ENCODE assay signal across 25 cellular contexts in the genomic region with DNA sequence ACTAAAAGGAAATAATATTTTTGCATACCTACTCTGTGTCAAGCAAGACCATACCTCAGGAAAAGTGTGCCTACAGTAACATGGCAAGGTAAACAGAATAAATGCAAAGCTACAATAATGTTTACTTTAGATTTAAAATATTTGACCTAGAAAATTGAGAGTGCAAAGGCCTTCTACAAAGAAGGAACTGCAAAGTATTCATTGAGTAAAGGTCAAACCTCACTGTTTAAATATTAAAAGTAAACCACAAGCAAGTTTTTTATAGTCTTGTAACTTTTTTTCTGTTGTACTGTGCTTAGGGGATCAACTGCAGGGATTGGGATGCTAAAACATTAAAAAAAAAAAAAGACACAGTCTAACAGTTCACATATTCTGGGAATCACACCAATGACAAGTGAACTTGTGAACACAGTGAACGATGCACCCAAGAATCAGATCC. TPM values are rescaled to one million over a fixed set of nuclear protein-coding genes. Genes with fewer than 3 reads are reported as not detected.
DNase-seq lines count a peak whose midpoint lies in the region; ATAC-seq and TF ChIP-seq lines count a peak whose summit lies in the region.
"Had no signal": no experiment of that assay in that cellular context is flagged by ENCODE, and none has a peak within 500 bp of the region (broad histone marks: within the 10 kb centered on the region; RNA-seq: fewer than 3 reads in every experiment).

No MANE protein-coding gene starts in this region.

- no peaks in the 10 kb centered on the region for H3K4me1 ChIP-seq in adrenal gland (replicated peaks in 1 of 2)
- H3K4me1 ChIP-seq: foreskin keratinocyte, heart right ventricle had no signal

- H3K27me3 Mint-ChIP-seq in type B pancreatic cell: no peaks in the 10 kb centered on the region
- H3K27me3 Mint-ChIP-seq: CD4-positive, CD25-positive, alpha-beta regulatory T cell; natural killer cell treated with Interleukin-12 subunit alpha and Interleukin-12 subunit beta and Interleukin-15 and Interleukin-18, amount 100 ng/mL, for 72 hours; stimulated activated memory B cell treated with anti-CD40 and anti-IgM and Interleukin-4, amounts not matched to agents 10 μg/mL and 1 μg/mL and 100 μg/mL, for 72 hours; T-helper 17 cell had no signal

- peaks cover 19% of the 10 kb centered on the region for H3K36me3 Mint-ChIP-seq in type B pancreatic cell

- no peaks in the 10 kb centered on the region for H3K4me1 Mint-ChIP-seq in type B pancreatic cell (ENCODE audit: unreplicated experiment)

- DNase-seq in fibroblast of villous mesenchyme (ENCODE audit: low read depth) (peak; percentile 12), adrenal gland (no peak), type B pancreatic cell (ENCODE audit: extremely low spot score, unreplicated experiment) (no peak), hypothalamus (lab: John Stamatoyannopoulos, UW) (no peak)
- DNase-seq: activated CD4-positive, alpha-beta T cell treated with anti-CD3 and anti-CD28 coated beads for 48 hours; activated naive CD4-positive, alpha-beta T cell treated with Interleukin-2 at 50 U/mL for 16 hours; activated T-cell treated with anti-CD3 and anti-CD28 coated beads, Interleukin-2, amount 50 U/mL, for 72 hours; amniotic stem cell; CD4-positive, CD25-positive, alpha-beta regulatory T cell; effector memory CD4-positive, alpha-beta T cell; foreskin keratinocyte; heart right ventricle; NCI-H1048; NCI-H187; NCI-H524 treated with DMSO at 0.1 percent for 48 hours; stimulated activated CD4-positive, alpha-beta T cell treated with anti-CD3 and anti-CD28 coated beads, Interleukin-4, amount 100 ng/mL, for 1 hour; T-helper 17 cell had no signal

- H3K36me3 ChIP-seq in adrenal gland (replicated peaks in 1 of 2): no peaks in the 10 kb centered on the region

- H3K27ac ChIP-seq in adrenal gland: no peak overlapping the region
- H3K27ac ChIP-seq: foreskin keratinocyte, heart right ventricle, SK-N-MC, thoracic aorta had no signal

- TF ChIP-seq CTCF in fibroblast of villous mesenchyme (IDR thresholded peaks at IDR 0.05; ENCODE audit: insufficient read depth, low read depth, low read length) (no peak), adrenal gland (IDR thresholded peaks at IDR 0.05) (no peak), type B pancreatic cell (conservative IDR thresholded peaks at IDR 0.05) (no peak)

- H3K4me3 Mint-ChIP-seq in type B pancreatic cell: no peak overlapping the region
- H3K4me3 Mint-ChIP-seq: activated T-cell treated with anti-CD3 and anti-CD28 coated beads, Interleukin-2, amount 50 U/mL, for 72 hours; CD4-positive, CD25-positive, alpha-beta regulatory T cell; natural killer cell treated with Interleukin-12 subunit alpha and Interleukin-12 subunit beta and Interleukin-15 and Interleukin-18, amount 100 ng/mL, for 72 hours; stimulated activated memory B cell treated with anti-CD40 and anti-IgM and Interleukin-4, amounts not matched to agents 10 μg/mL and 1 μg/mL and 100 μg/mL, for 72 hours; T-helper 17 cell had no signal

- intact Hi-C loops in adrenal gland (cut with DNase I): no loop called here

- ATAC-seq in GM19043 (IDR thresholded peaks at IDR 0.05; ENCODE audit: low read depth, unreplicated experiment) (peak; percentile 63), HG03159 (IDR thresholded peaks at IDR 0.05; ENCODE audit: unreplicated experiment) (peak; percentile 46), HG02798 (IDR thresholded peaks at IDR 0.05; ENCODE audit: poor library complexity, unreplicated experiment) (no peak)
- ATAC-seq: activated T-cell treated with anti-CD3 and anti-CD28 coated beads, Interleukin-2, amount 50 U/mL, for 72 hours; foreskin keratinocyte; HCT116; heart right ventricle; natural killer cell treated with Interleukin-12 subunit alpha and Interleukin-12 subunit beta and Interleukin-15 and Interleukin-18, amount 100 ng/mL, for 72 hours; stimulated activated memory B cell treated with anti-CD40 and anti-IgM and Interleukin-4, amounts not matched to agents 10 μg/mL and 1 μg/mL and 100 μg/mL, for 72 hours; T-helper 17 cell had no signal

- no peaks in the 10 kb centered on the region for H3K27me3 ChIP-seq in adrenal gland
- H3K27me3 ChIP-seq: foreskin keratinocyte, heart right ventricle had no signal

- WGBS in adrenal gland, 4 donors: 86 to 100% (median 93%) methylated on average over 1 of the region's 1 CpG

- no peak overlapping the region for H3K4me3 ChIP-seq in fibroblast of villous mesenchyme (ENCODE audit: low read depth, low read length)
- H3K4me3 ChIP-seq in adrenal gland: no peak overlapping the region
- H3K4me3 ChIP-seq: heart right ventricle, SK-N-MC, thoracic aorta had no signal

- TF ChIP-seq POLR2A in adrenal gland (IDR thresholded peaks at IDR 0.05): no peak

- H3K9me3 ChIP-seq in adrenal gland (replicated peaks in 1 of 3): no peaks in the 10 kb centered on the region
- H3K9me3 ChIP-seq: heart right ventricle, thoracic aorta had no signal

- no peak overlapping the region for H3K27ac Mint-ChIP-seq in type B pancreatic cell
- H3K27ac Mint-ChIP-seq: activated T-cell treated with anti-CD3 and anti-CD28 coated beads, Interleukin-2, amount 50 U/mL, for 72 hours; natural killer cell treated with Interleukin-12 subunit alpha and Interleukin-12 subunit beta and Interleukin-15 and Interleukin-18, amount 100 ng/mL, for 72 hours; stimulated activated memory B cell treated with anti-CD40 and anti-IgM and Interleukin-4, amounts not matched to agents 10 μg/mL and 1 μg/mL and 100 μg/mL, for 72 hours; T-helper 17 cell had no signal

- H3K9me3 Mint-ChIP-seq in type B pancreatic cell: peaks cover under 1% of the 10 kb centered on the region

RNA-seq across cellular contexts. Expression of a gene that starts 48.8 kb away (rescaled TPM):
- total RNA-seq in fibroblast of villous mesenchyme: 9.3 and 11.2 TPM in 2 replicates
- total RNA-seq in adrenal gland: 10 to 100 TPM in 5 of 8 donors, 1 to 10 TPM in 3; 6.5 to 24.6 (median 13.5) TPM
- polyA plus RNA-seq in adrenal gland: 10 to 100 TPM in 1 of 3 donors, 1 to 10 TPM in 2; 8.6 to 16.1 (median 9.0) TPM
- 11.7 and 13.4 TPM in 2 replicates for total RNA-seq in type B pancreatic cell (ENCODE audit: low replicate concordance)
